In genomic region chr16:77789085-77789611, GRCh38 we compare ENCODE assay signal across 10 cellular contexts. TPM values are rescaled to one million over a fixed set of nuclear protein-coding genes. Genes with fewer than 3 reads are reported as not detected.
DNase-seq lines count a peak whose midpoint lies in the region; ATAC-seq and TF ChIP-seq lines count a peak whose summit lies in the region.
"Had no signal": no experiment of that assay in that cellular context is flagged by ENCODE, and none has a peak within 500 bp of the region (broad histone marks: within the 10 kb centered on the region; RNA-seq: fewer than 3 reads in every experiment).

No MANE protein-coding gene starts in this region.

- H3K27me3 ChIP-seq in ACC112 (ENCODE audit: insufficient read depth, low read length) (peaks cover 71% of the 10 kb centered on the region), dorsolateral prefrontal cortex (peaks cover 0 to 47% (median 10%) of the 10 kb centered on the region in 45 donors), muscle layer of duodenum (ENCODE audit: low read depth, low read length) (peaks cover 32% of the 10 kb centered on the region)

- H3K27ac ChIP-seq in ACC112 (ENCODE audit: low read depth, low read length), result no peak overlapping the region
- peak overlapping the region in 1 of 59 donors; percentile 76 for H3K27ac ChIP-seq in dorsolateral prefrontal cortex
- H3K27ac ChIP-seq in muscle layer of duodenum (ENCODE audit: low read length), result no peak overlapping the region

- intact Hi-C loops in dorsolateral prefrontal cortex (cut with DNase I), result loop anchor here in 1 of 2 donors (2.0 kb wide), 1 partner anchor 66 kb away; the partner anchor contains the start of gene NUDT7

- no peaks in the 10 kb centered on the region for H3K4me1 ChIP-seq in ACC112 (ENCODE audit: control insufficient read depth, insufficient read depth, low read length, unreplicated experiment)
- peaks cover 0 to 14% of the 10 kb centered on the region in 2 donors for H3K4me1 ChIP-seq in muscle layer of duodenum (ENCODE audit: control insufficient read depth in 1 of 2, insufficient read depth in 2 of 2, low read length in 2 of 2)

- DNase-seq in HFF-Myc (ENCODE audit: extremely low read depth, low read depth), result no peak
- DNase-seq in dorsolateral prefrontal cortex, result peak in 1 of 10 donors; percentile 31
- DNase-seq in GF-D8 (lab: John Stamatoyannopoulos, UW), result no peak
- no peak for DNase-seq in stimulated activated CD4-positive, alpha-beta T cell treated with anti-CD3 and anti-CD28 coated beads, Interleukin-4, amount 100 ng/mL, for 1 hour
- DNase-seq: stimulated activated CD4-positive, alpha-beta T cell treated with anti-CD3 and anti-CD28 coated beads, Interleukin-4, amount 100 ng/mL, for 4 hours had no signal

- no peaks in the 10 kb centered on the region for H3K36me3 ChIP-seq in ACC112 (ENCODE audit: insufficient read depth, low read length)
- no peaks in the 10 kb centered on the region for H3K36me3 ChIP-seq in muscle layer of duodenum (ENCODE audit: control insufficient read depth in 1 of 2, insufficient read depth in 2 of 2, low read length in 2 of 2)

- peak overlapping the region; percentile 80 for H3K4me3 ChIP-seq in ACC112 (ENCODE audit: low read depth, low read length)
- H3K4me3 ChIP-seq in HFF-Myc (replicated peaks; ENCODE audit: low read depth, low read length), result peak overlapping the region; percentile 44
- H3K4me3 ChIP-seq in dorsolateral prefrontal cortex, result peak overlapping the region; percentile 55 to 93 (median 76)
- peak overlapping the region; percentile 5 to 75 for H3K4me3 ChIP-seq in muscle layer of duodenum (ENCODE audit: low read depth in 1 of 2, low read length in 2 of 2)

- no peaks in the 10 kb centered on the region for H3K79me2 ChIP-seq in ACC112 (ENCODE audit: control insufficient read depth, insufficient read depth, low read length, unreplicated experiment)

- ATAC-seq in HG02884 (IDR thresholded peaks at IDR 0.05; ENCODE audit: unreplicated experiment), result no peak
- ATAC-seq in HG02981 (IDR thresholded peaks at IDR 0.05; ENCODE audit: unreplicated experiment), result no peak

- H2AFZ ChIP-seq in ACC112 (ENCODE audit: low read length, unreplicated experiment), result no peak overlapping the region

- H3K9me3 ChIP-seq in muscle layer of duodenum (ENCODE audit: control insufficient read depth in 1 of 2, low read length in 2 of 2), result no peaks in the 10 kb centered on the region

- TF ChIP-seq CTCF in HFF-Myc (IDR thresholded peaks at IDR 0.05; ENCODE audit: low read depth, low read length, missing control alignments) (no peak), dorsolateral prefrontal cortex (IDR thresholded peaks at IDR 0.05 in 54 of 56, conservative IDR thresholded peaks at IDR 0.05 in 2 of 56; ENCODE audit: low read depth in 1 of 56, partially characterized antibody in 56 of 56) (no peak)

RNA-seq across cellular contexts. Expression of gene VAT1L, which starts 0.8 kb away (rescaled TPM):
- total RNA-seq in dorsolateral prefrontal cortex, result 10 to 100 TPM in 119 of 120 experiments, 1 to 10 TPM in 1; 8.5 to 63.7 (median 35.5) TPM
- total RNA-seq: NCI-H460 had no signal
